11 cellular contexts compared by ENCODE assay signal in genomic region chr11:933002-933820, GRCh38. TPM values are rescaled to one million over a fixed set of nuclear protein-coding genes. Genes with fewer than 3 reads are reported as not detected.
A peak's percentile ranks its signal among the peaks of the same experiment; 100 is the strongest.
DNase-seq lines count a peak whose midpoint lies in the region; ATAC-seq, FAIRE-seq and TF ChIP-seq lines count a peak whose summit lies in the region.
"Had no signal": no experiment of that assay in that cellular context is flagged by ENCODE, and none has a peak within 500 bp of the region (broad histone marks: within the 10 kb centered on the region; RNA-seq: fewer than 3 reads in every experiment).

No MANE protein-coding gene starts in this region.

- H3K4me1 ChIP-seq in endothelial cell of umbilical vein (ENCODE audit: control insufficient read depth, extremely low read depth, insufficient read depth, low read length), result peaks cover 43% of the 10 kb centered on the region
- peaks cover 84% of the 10 kb centered on the region for H3K4me1 ChIP-seq in lower lobe of right lung
- H3K4me1 ChIP-seq in thoracic aorta (ENCODE audit: control insufficient read depth in 1 of 2, low read depth in 2 of 2), result peaks cover 20 to 46% of the 10 kb centered on the region in 2 donors
- H3K4me1 ChIP-seq in effector memory CD4-positive, alpha-beta T cell (ENCODE audit: control insufficient read depth, insufficient read depth, low read length, poor library complexity, severe bottlenecking), result peaks cover 20% of the 10 kb centered on the region
- H3K4me1 ChIP-seq in body of pancreas, result peaks cover 35% of the 10 kb centered on the region

- FAIRE-seq in endothelial cell of umbilical vein (lab: Jason Lieb, UNC), result no peak
- FAIRE-seq: small intestine had no signal

- peak overlapping the region in 1 of 3 experiments; percentile 16 for H3K4me3 ChIP-seq in endothelial cell of umbilical vein (replicated peaks in 1 of 3; ENCODE audit: insufficient read depth in 1 of 3, low read depth in 1 of 3, low read length in 3 of 3)
- peak overlapping the region; percentile 6 for H3K4me3 ChIP-seq in lower lobe of right lung
- H3K4me3 ChIP-seq in thoracic aorta, result peak overlapping the region; percentile 16
- no peak overlapping the region for H3K4me3 ChIP-seq in effector memory CD4-positive, alpha-beta T cell (ENCODE audit: insufficient read depth, low read depth, low read length, poor library complexity, severe bottlenecking)
- H3K4me3 ChIP-seq in body of pancreas, result no peak overlapping the region

- H3K27ac ChIP-seq in RWPE1 (peak overlapping the region; percentile 10), endothelial cell of umbilical vein (ENCODE audit: insufficient read depth, low read depth, low read length) (peak overlapping the region; percentile 69), lower lobe of right lung (peak overlapping the region; percentile 73), thoracic aorta (peak overlapping the region; percentile 33 to 38), body of pancreas (peak overlapping the region in 2 of 4 donors; percentile 15 to 67)
- H3K27ac ChIP-seq in effector memory CD4-positive, alpha-beta T cell (ENCODE audit: insufficient read depth, low read length, poor library complexity, severe bottlenecking), result no peak overlapping the region

- TF ChIP-seq CTCF in RWPE1 (conservative IDR thresholded peaks at IDR 0.05; ENCODE audit: low read depth), result no peak
- TF ChIP-seq CTCF in endothelial cell of umbilical vein (IDR thresholded peaks at IDR 0.05; ENCODE audit: extremely low read depth in 1 of 2, insufficient read depth in 1 of 2, low read depth in 1 of 2, low read length in 2 of 2), result no peak
- TF ChIP-seq CTCF in lower lobe of right lung (IDR thresholded peaks at IDR 0.05), result no peak
- no peak for TF ChIP-seq CTCF in thoracic aorta (IDR thresholded peaks at IDR 0.05)
- no peak for TF ChIP-seq CTCF in body of pancreas (IDR thresholded peaks at IDR 0.05)

- BruUV-seq in endothelial cell of umbilical vein (replicated peaks; lab: Mats Ljungman, UMichigan), result no TSS peak

- peaks cover 77% of the 10 kb centered on the region for H3K79me2 ChIP-seq in endothelial cell of umbilical vein (ENCODE audit: control insufficient read depth, insufficient read depth, low read length)

- POLR2A ChIA-PET in RWPE1 (lab: Yijun Ruan, JAX; ENCODE audit: low non-redundant PET) (no interaction called here), endothelial cell of umbilical vein (lab: Charles Lee) (no interaction called here)

- peak in 1 of 2 donors; percentile 2 for ATAC-seq in lower lobe of right lung
- no peak for ATAC-seq in thoracic aorta (ENCODE audit: insufficient number of reproducible peaks, low FRiP score, low read depth)
- ATAC-seq in body of pancreas, result no peak

- dilution Hi-C loops in endothelial cell of umbilical vein (cut with MboI; ENCODE audit: extremely low pct_ligation_motif_present, low sequenced_read_pairs), result no loop called here

- no peaks in the 10 kb centered on the region for H3K9me1 ChIP-seq in endothelial cell of umbilical vein (replicated peaks; ENCODE audit: control insufficient read depth, extremely low read depth, insufficient read depth, low read length)

- H3K27me3 ChIP-seq in endothelial cell of umbilical vein (ENCODE audit: control insufficient read depth in 2 of 2, insufficient read depth in 2 of 2, low read length in 2 of 2), result no peaks in the 10 kb centered on the region
- no peaks in the 10 kb centered on the region for H3K27me3 ChIP-seq in lower lobe of right lung (ENCODE audit: low read depth)
- no peaks in the 10 kb centered on the region for H3K27me3 ChIP-seq in thoracic aorta (replicated peaks; ENCODE audit: insufficient read depth)
- H3K27me3 ChIP-seq in effector memory CD4-positive, alpha-beta T cell (replicated peaks; ENCODE audit: control insufficient read depth, insufficient read depth, low read length, poor library complexity, severe bottlenecking), result no peaks in the 10 kb centered on the region
- H3K27me3 ChIP-seq in body of pancreas, result no peaks in the 10 kb centered on the region

- H3K9me3 ChIP-seq in endothelial cell of umbilical vein (replicated peaks; ENCODE audit: control insufficient read depth, insufficient read depth, low read length) (no peaks in the 10 kb centered on the region), lower lobe of right lung (no peaks in the 10 kb centered on the region), thoracic aorta (no peaks in the 10 kb centered on the region), body of pancreas (no peaks in the 10 kb centered on the region)
- H3K9me3 ChIP-seq in effector memory CD4-positive, alpha-beta T cell (ENCODE audit: control insufficient read depth, low read length), result no peaks in the 10 kb centered on the region

- peak overlapping the region; percentile 62 for H3K4me2 ChIP-seq in endothelial cell of umbilical vein (ENCODE audit: insufficient read depth, low read length)

- CTCF ChIA-PET in RWPE1 (lab: Yijun Ruan, JAX) (interaction anchor here (0.6 kb wide), 2 partner anchors 9 to 43 kb away, joined by 3 read pairs; no protein-coding TSS in a partner anchor), endothelial cell of umbilical vein (lab: Charles Lee) (interaction anchor here (1.0 to 2.7 kb wide), 5 partner anchors 7 to 19 kb away, joined by 3 to 8 read pairs (median 4); no protein-coding TSS in a partner anchor)

- DNase-seq in RWPE1 (ENCODE audit: low spot score) (no peak), endothelial cell of umbilical vein (ENCODE audit: low read depth, low spot score) (no peak), lower lobe of right lung (no peak), thoracic aorta (ENCODE audit: low spot score) (no peak), HUDEP-2 (lab: John Stamatoyannopoulos, UW; ENCODE audit: unreplicated experiment in 76 of 76) (no peak), body of pancreas (no peak)
- no peak for DNase-seq in effector memory CD4-positive, alpha-beta T cell
- DNase-seq: DMS79; effector CD4-positive, alpha-beta T cell; NCI-H1105 treated with DMSO at 0.1 percent for 48 hours; small intestine had no signal

- H4K20me1 ChIP-seq in endothelial cell of umbilical vein (replicated peaks; ENCODE audit: control insufficient read depth, extremely low read depth, insufficient read depth, low read length), result peaks cover 5% of the 10 kb centered on the region

- no peak for TF ChIP-seq POLR2A in endothelial cell of umbilical vein (IDR thresholded peaks at IDR 0.05; ENCODE audit: low read depth, low read length)
- TF ChIP-seq POLR2A in body of pancreas (IDR thresholded peaks at IDR 0.05), result no peak

- WGBS in body of pancreas, 2 donors, result 63 to 69% methylated on average over 20 of the region's 20 CpGs

- H3K36me3 ChIP-seq in endothelial cell of umbilical vein (ENCODE audit: control insufficient read depth in 2 of 2, extremely low read depth in 1 of 2, insufficient read depth in 2 of 2, low read length in 2 of 2) (no peaks in the 10 kb centered on the region), lower lobe of right lung (peaks cover 9% of the 10 kb centered on the region), thoracic aorta (no peaks in the 10 kb centered on the region), body of pancreas (replicated peaks in 1 of 2; ENCODE audit: insufficient read depth in 1 of 2, low read depth in 2 of 2) (no peaks in the 10 kb centered on the region)
- no peaks in the 10 kb centered on the region for H3K36me3 ChIP-seq in effector memory CD4-positive, alpha-beta T cell (ENCODE audit: control insufficient read depth, insufficient read depth, low read length)

- no peak overlapping the region for H2AFZ ChIP-seq in endothelial cell of umbilical vein (ENCODE audit: low read depth, low read length)

- H3K9ac ChIP-seq in endothelial cell of umbilical vein (replicated peaks; ENCODE audit: extremely low read depth, insufficient read depth, low read length), result no peak overlapping the region

- intact Hi-C loops in endothelial cell of umbilical vein (cut with micrococcal nuclease) (no loop called here), lower lobe of right lung (cut with DNase I) (no loop called here), body of pancreas (cut with DNase I) (no loop called here)

TF ChIP-seq in endothelial cell of umbilical vein, 7 proteins besides CTCF, POLR2A, EP300 and RAD21 (continues in another document):
- TF ChIP-seq POLR2AphosphoS5 (IDR thresholded peaks at IDR 0.05; ENCODE audit: insufficient read depth, low read depth, low read length), result no peak
- no peak for TF ChIP-seq EZH2 (IDR thresholded peaks at IDR 0.05; ENCODE audit: borderline replicate concordance, low read depth, low read length, severe bottlenecking)
- TF ChIP-seq, protein P1, sequence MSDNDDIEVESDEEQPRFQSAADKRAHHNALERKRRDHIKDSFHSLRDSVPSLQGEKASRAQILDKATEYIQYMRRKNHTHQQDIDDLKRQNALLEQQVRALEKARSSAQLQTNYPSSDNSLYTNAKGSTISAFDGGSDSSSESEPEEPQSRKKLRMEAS (IDR thresholded peaks at IDR 0.05; ENCODE audit: insufficient read depth, insufficient read length), result no peak
- no peak for TF ChIP-seq FOS (IDR thresholded peaks at IDR 0.05; ENCODE audit: borderline replicate concordance, insufficient read depth, low read length)
- TF ChIP-seq JUN (IDR thresholded peaks at IDR 0.05; ENCODE audit: borderline replicate concordance, insufficient read depth, insufficient read length, low read depth), result no peak
- TF ChIP-seq MYC (IDR thresholded peaks at IDR 0.05; ENCODE audit: low read depth, low read length), result no peak

RNA-seq across cellular contexts. Expression of gene AP2A2, which starts 7.5 kb away (rescaled TPM):
- 92.5 and 92.6 TPM in 2 replicates for total RNA-seq in endothelial cell of umbilical vein
- 89.5 and 109 TPM in 2 replicates for polyA plus RNA-seq in endothelial cell of umbilical vein
- polyA plus RNA-seq in endothelial cell of umbilical vein (2011; cell fraction: cytosol; rRNA removed), result 59.7 and 67.5 TPM in 2 replicates
- polyA plus RNA-seq in endothelial cell of umbilical vein (2011; cell fraction: nucleus; rRNA removed), result 207 and 227 TPM in 2 replicates
- 60.5 and 72.6 TPM in 2 replicates for polyA plus RNA-seq in endothelial cell of umbilical vein (2012)
- 91.0 and 107 TPM in 2 replicates for polyA minus RNA-seq in endothelial cell of umbilical vein
- polyA minus RNA-seq in endothelial cell of umbilical vein (2011; cell fraction: cytosol; rRNA and poly(A)+ RNA removed), result 42.9 TPM
- 99.5 and 108 TPM in 2 replicates for polyA minus RNA-seq in endothelial cell of umbilical vein (2011; cell fraction: nucleus; rRNA and poly(A)+ RNA removed)
- total RNA-seq in lower lobe of right lung, result 130 TPM
- 100 to 1,000 TPM in 1 of 2 donors, 10 to 100 TPM in 1; 99.0 to 109 TPM for total RNA-seq in thoracic aorta
- total RNA-seq in body of pancreas, result 10 to 100 TPM; 40.7 to 77.8 TPM

RNA-seq across cellular contexts. Expression of gene CHID1, which starts 22.6 kb away (rescaled TPM):
- total RNA-seq in endothelial cell of umbilical vein, result 86.2 and 89.8 TPM in 2 replicates
- 98.2 and 107 TPM in 2 replicates for polyA plus RNA-seq in endothelial cell of umbilical vein
- polyA plus RNA-seq in endothelial cell of umbilical vein (2011; cell fraction: cytosol; rRNA removed), result 117 and 125 TPM in 2 replicates
- polyA plus RNA-seq in endothelial cell of umbilical vein (2011; cell fraction: nucleus; rRNA removed), result 65.5 and 66.9 TPM in 2 replicates
- polyA plus RNA-seq in endothelial cell of umbilical vein (2012), result 95.2 and 134 TPM in 2 replicates
- polyA minus RNA-seq in endothelial cell of umbilical vein, result 75.0 and 96.4 TPM in 2 replicates
- polyA minus RNA-seq in endothelial cell of umbilical vein (2011; cell fraction: cytosol; rRNA and poly(A)+ RNA removed), result 23.1 TPM
- polyA minus RNA-seq in endothelial cell of umbilical vein (2011; cell fraction: nucleus; rRNA and poly(A)+ RNA removed), result 27.8 and 31.1 TPM in 2 replicates
- 65.0 TPM for total RNA-seq in lower lobe of right lung
- 100 to 1,000 TPM in 1 of 2 donors, 10 to 100 TPM in 1; 61.2 to 195 TPM for total RNA-seq in thoracic aorta
- 10 to 100 TPM; 39.4 to 81.4 TPM for total RNA-seq in body of pancreas

Comparison
In these comparisons a context has a peak if more than half of its experiments do, and no peak if none do; other contexts are left out.
1. H3K4me3 ChIP-seq: peak in lower lobe of right lung (single experiment) and thoracic aorta (single experiment); none in effector memory CD4-positive, alpha-beta T cell (single experiment) and body of pancreas (0 of 2).